Comparison of ENCODE assay signal across 1 cellular context in genomic region chr9:36400332-36401178, GRCh38.
TF ChIP-seq lines count a peak whose summit lies in the region.

No MANE protein-coding gene starts in this region.

TF ChIP-seq in HEK293, 187 proteins besides CTCF, POLR2A, EP300 and RAD21 (continued from another document and continues in another):
- TF ChIP-seq ZNF26 (tag by site-specific recombination; IDR thresholded peaks at IDR 0.05), result no peak
- peak; percentile 67 for TF ChIP-seq SP2 (tag by site-specific recombination; IDR thresholded peaks at IDR 0.05)
- TF ChIP-seq ZNF350 (tag by site-specific recombination; IDR thresholded peaks at IDR 0.05), result no peak
- TF ChIP-seq ZBTB6 (tag by site-specific recombination; IDR thresholded peaks at IDR 0.05), result no peak; the same call in 1 of the 2 replicates
- TF ChIP-seq ZNF114 (tag by site-specific recombination; IDR thresholded peaks at IDR 0.05), result no peak
- no peak; the same call in 1 of the 2 replicates for TF ChIP-seq ZNF660 (tag by site-specific recombination; IDR thresholded peaks at IDR 0.05)
- no peak for TF ChIP-seq ZNF510 (tag by site-specific recombination; IDR thresholded peaks at IDR 0.05; ENCODE audit: insufficient replicate concordance)
- no peak for TF ChIP-seq ZNF23 (tag by site-specific recombination; IDR thresholded peaks at IDR 0.05; ENCODE audit: borderline replicate concordance)
- TF ChIP-seq ZNF146 (tag by site-specific recombination; IDR thresholded peaks at IDR 0.05), result no peak
- TF ChIP-seq ZSCAN4 (tag by site-specific recombination; IDR thresholded peaks at IDR 0.05), result no peak
- no peak for TF ChIP-seq ZNF626 (tag by site-specific recombination; IDR thresholded peaks at IDR 0.05)
- TF ChIP-seq ZSCAN23 (tag by site-specific recombination; IDR thresholded peaks at IDR 0.05), result no peak
- no peak for TF ChIP-seq ZSCAN18 (tag by site-specific recombination; IDR thresholded peaks at IDR 0.05)
- TF ChIP-seq ZNF623 (tag by site-specific recombination; IDR thresholded peaks at IDR 0.05), result no peak
- no peak for TF ChIP-seq ZNF19 (tag by site-specific recombination; IDR thresholded peaks at IDR 0.05; ENCODE audit: low read depth)
- TF ChIP-seq ZFHX2 (tag by site-specific recombination; conservative IDR thresholded peaks at IDR 0.05), result peak; percentile 14
- no peak for TF ChIP-seq ZNF292 (tag by site-specific recombination; IDR thresholded peaks at IDR 0.05; ENCODE audit: borderline replicate concordance, low read depth)
- no peak for TF ChIP-seq ZNF645 (tag by site-specific recombination; IDR thresholded peaks at IDR 0.05)
- TF ChIP-seq ZNF785 (tag by site-specific recombination; IDR thresholded peaks at IDR 0.05), result no peak
- peak; percentile 65 for TF ChIP-seq ZNF600 (tag by site-specific recombination; IDR thresholded peaks at IDR 0.05)
- no peak for TF ChIP-seq ZNF155 (tag by site-specific recombination; IDR thresholded peaks at IDR 0.05)
- TF ChIP-seq ZNF302 (tag by site-specific recombination; IDR thresholded peaks at IDR 0.05; ENCODE audit: low read depth), result no peak
- TF ChIP-seq GLI2 (tag by site-specific recombination; IDR thresholded peaks at IDR 0.05; ENCODE audit: borderline replicate concordance, low read depth), result no peak
- TF ChIP-seq KLF10 (tag by site-specific recombination; IDR thresholded peaks at IDR 0.05), result peak; percentile 86
- no peak for TF ChIP-seq ZNF585B (tag by site-specific recombination; IDR thresholded peaks at IDR 0.05)
- TF ChIP-seq ELK4 (IDR thresholded peaks at IDR 0.05; ENCODE audit: borderline replicate concordance, low read depth, low read length), result no peak
- TF ChIP-seq ZNF580 (tag by site-specific recombination; IDR thresholded peaks at IDR 0.05), result no peak; the same call in 1 of the 2 replicates
- TF ChIP-seq ZNF558 (tag by site-specific recombination; IDR thresholded peaks at IDR 0.05), result no peak
- TF ChIP-seq ZNF670 (tag by site-specific recombination; IDR thresholded peaks at IDR 0.05; ENCODE audit: low read depth), result no peak
- peak; percentile 25; the same call in 1 of the 2 replicates for TF ChIP-seq GLIS1 (tag by site-specific recombination; IDR thresholded peaks at IDR 0.05)
- TF ChIP-seq MEIS1 (CRISPR knock-in tag; IDR thresholded peaks at IDR 0.05; ENCODE audit: borderline replicate concordance), result no peak
- TF ChIP-seq ZNF561 (tag by site-specific recombination; IDR thresholded peaks at IDR 0.05; ENCODE audit: borderline replicate concordance), result peak; percentile 72; the same call in 1 of the 2 replicates
- TF ChIP-seq ZNF214 (tag by site-specific recombination; IDR thresholded peaks at IDR 0.05; ENCODE audit: borderline replicate concordance), result no peak
- no peak for TF ChIP-seq BCL11A (tag by site-specific recombination; IDR thresholded peaks at IDR 0.05; ENCODE audit: low read depth)
- no peak for TF ChIP-seq AEBP2 (tag by site-specific recombination; IDR thresholded peaks at IDR 0.05; ENCODE audit: borderline replicate concordance)
- TF ChIP-seq PATZ1 (tag by site-specific recombination; IDR thresholded peaks at IDR 0.05), result peak; percentile 87
- TF ChIP-seq ZBTB21 (tag by site-specific recombination; IDR thresholded peaks at IDR 0.05), result no peak
- TF ChIP-seq KLF1 (tag by site-specific recombination; IDR thresholded peaks at IDR 0.05), result peak; percentile 91
- no peak for TF ChIP-seq FEZF1 (tag by site-specific recombination; IDR thresholded peaks at IDR 0.05)
- TF ChIP-seq OVOL3 (tag by site-specific recombination; IDR thresholded peaks at IDR 0.05), result no peak
- TF ChIP-seq ZNF707 (tag by site-specific recombination; IDR thresholded peaks at IDR 0.05), result no peak
- TF ChIP-seq TRIM28 (IDR thresholded peaks at IDR 0.05; ENCODE audit: borderline replicate concordance, low read length), result no peak
- TF ChIP-seq RBAK (tag by site-specific recombination; IDR thresholded peaks at IDR 0.05), result no peak
- TF ChIP-seq ZXDB (tag by site-specific recombination; IDR thresholded peaks at IDR 0.05), result 0 out of 2 replicates have a peak, but pooled peaks have one; percentile 48
- TF ChIP-seq ZNF501 (tag by site-specific recombination; IDR thresholded peaks at IDR 0.05), result peak; percentile 20; the same call in 1 of the 2 replicates
- no peak for TF ChIP-seq ZNF639 (tag by site-specific recombination; IDR thresholded peaks at IDR 0.05)
- TF ChIP-seq KLF7 (tag by site-specific recombination; IDR thresholded peaks at IDR 0.05; ENCODE audit: borderline replicate concordance), result peak; percentile 67; the same call in 1 of the 2 replicates
- no peak for TF ChIP-seq PRDM6 (tag by site-specific recombination; IDR thresholded peaks at IDR 0.05)
- TF ChIP-seq PRDM1 (tag by site-specific recombination; IDR thresholded peaks at IDR 0.05), result no peak
- TF ChIP-seq ATF2 (tag by site-specific recombination; IDR thresholded peaks at IDR 0.05; ENCODE audit: low read depth), result no peak
- TF ChIP-seq ZNF596 (tag by site-specific recombination; IDR thresholded peaks at IDR 0.05), result peak; percentile 78
